Comparison of ENCODE assay signal across 17 cellular contexts in genomic region chr12:96522283-96522682, GRCh38. TPM values are rescaled to one million over a fixed set of nuclear protein-coding genes. Genes with fewer than 3 reads are reported as not detected.
DNase-seq lines count a peak whose midpoint lies in the region; ATAC-seq and TF ChIP-seq lines count a peak whose summit lies in the region.
"Had no signal": no experiment of that assay in that cellular context is flagged by ENCODE, and none has a peak within 500 bp of the region (broad histone marks: within the 10 kb centered on the region; RNA-seq: fewer than 3 reads in every experiment).

No MANE protein-coding gene starts in this region.

- H3K27me3 ChIP-seq in HUES6 (ENCODE audit: control insufficient read depth, insufficient read depth, low read length) = no peaks in the 10 kb centered on the region

- no peak for TF ChIP-seq CTCF in WTC11 (IDR thresholded peaks at IDR 0.05)

- no peaks in the 10 kb centered on the region for H3K36me3 Mint-ChIP-seq in WTC11
- no peaks in the 10 kb centered on the region for H3K36me3 Mint-ChIP-seq in natural killer cell treated with Interleukin-12 subunit alpha and Interleukin-12 subunit beta and Interleukin-15 and Interleukin-18, amount 100 ng/mL, for 72 hours

- no peak overlapping the region for H3K4me3 ChIP-seq in HUES6 (ENCODE audit: low read depth, low read length)
- H3K4me3 ChIP-seq: GM23248 had no signal

- H3K4me1 Mint-ChIP-seq in WTC11 = peaks cover 21% of the 10 kb centered on the region
- peaks cover 3 to 12% of the 10 kb centered on the region in 2 donors for H3K4me1 Mint-ChIP-seq in natural killer cell treated with Interleukin-12 subunit alpha and Interleukin-12 subunit beta and Interleukin-15 and Interleukin-18, amount 100 ng/mL, for 72 hours (ENCODE audit: low read depth in 2 of 2)

- peak; percentile 46 for DNase-seq in DMS79 (lab: John Stamatoyannopoulos, UW)
- DNase-seq in WTC11 (ENCODE audit: low spot score) = no peak
- DNase-seq in iPS-NIHi7 (ENCODE audit: extremely low spot score) = peak; percentile 22
- no peak for DNase-seq in natural killer cell treated with Interleukin-12 subunit alpha and Interleukin-12 subunit beta and Interleukin-15 and Interleukin-18, amount 100 ng/mL, for 72 hours (ENCODE audit: low spot score)
- DNase-seq in NCI-H748 (lab: John Stamatoyannopoulos, UW; ENCODE audit: unreplicated experiment) = no peak
- DNase-seq: C1 segment of cervical spinal cord, GM23248, NCI-H1105 treated with DMSO at 0.1 percent for 48 hours, NCI-H2029 treated with DMSO at 0.1 percent for 48 hours, NCI-H226, NCI-H526 treated with DMSO at 0.1 percent for 48 hours, SK-N-SH had no signal

- H3K27ac ChIP-seq in HUES6 (ENCODE audit: low read depth, low read length) = peak overlapping the region; percentile 7; the same call in 1 of the 2 replicates
- H3K27ac ChIP-seq: GM23248 had no signal

- H3K4me3 Mint-ChIP-seq in WTC11 = 0 out of 2 replicates have a peak overlapping the region, but pooled peaks have one; percentile 8
- no peak overlapping the region for H3K4me3 Mint-ChIP-seq in natural killer cell treated with Interleukin-12 subunit alpha and Interleukin-12 subunit beta and Interleukin-15 and Interleukin-18, amount 100 ng/mL, for 72 hours
- H3K4me3 Mint-ChIP-seq: T-helper 1 cell treated with Interleukin-12 subunit alpha and Interleukin-12 subunit beta and Interleukin-4 antibody, amounts not matched to agents 30 μg/mL and 1 μg/mL, for 36 hours had no signal

- no peak overlapping the region for H3K9ac ChIP-seq in HUES6 (ENCODE audit: low read length)
- H3K9ac ChIP-seq: GM23248, SK-N-SH had no signal

- no peaks in the 10 kb centered on the region for H3K27me3 Mint-ChIP-seq in WTC11 (ENCODE audit: low read depth)
- peaks cover 0 to 6% of the 10 kb centered on the region in 2 donors for H3K27me3 Mint-ChIP-seq in natural killer cell treated with Interleukin-12 subunit alpha and Interleukin-12 subunit beta and Interleukin-15 and Interleukin-18, amount 100 ng/mL, for 72 hours

- CTCF ChIA-PET in WTC11 (lab: Charles Lee) = interaction anchor here (0.9 to 1.5 kb wide), 5 partner anchors 33 to 314 kb away, joined by 3 to 5 read pairs (median 3); partner anchors contain the start of gene CFAP54

- H3K9me3 Mint-ChIP-seq in WTC11 = no peaks in the 10 kb centered on the region
- H3K9me3 Mint-ChIP-seq in natural killer cell treated with Interleukin-12 subunit alpha and Interleukin-12 subunit beta and Interleukin-15 and Interleukin-18, amount 100 ng/mL, for 72 hours = no peaks in the 10 kb centered on the region

- H3K27ac Mint-ChIP-seq in WTC11 = peak overlapping the region; percentile 87
- no peak overlapping the region for H3K27ac Mint-ChIP-seq in natural killer cell treated with Interleukin-12 subunit alpha and Interleukin-12 subunit beta and Interleukin-15 and Interleukin-18, amount 100 ng/mL, for 72 hours
- H3K27ac Mint-ChIP-seq: T-helper 1 cell treated with Interleukin-12 subunit alpha and Interleukin-12 subunit beta and Interleukin-4 antibody, amounts not matched to agents 30 μg/mL and 1 μg/mL, for 36 hours had no signal

- H3K36me3 ChIP-seq in HUES6 (ENCODE audit: control insufficient read depth, insufficient read depth, low read length) = no peaks in the 10 kb centered on the region

- H3K9me3 ChIP-seq in HUES6 (ENCODE audit: control insufficient read depth, insufficient read depth, low read depth, low read length) = no peaks in the 10 kb centered on the region
- H3K9me3 ChIP-seq: SK-N-SH had no signal

- ATAC-seq in WTC11 (peak; percentile 99), GM19397 (IDR thresholded peaks at IDR 0.05; ENCODE audit: unreplicated experiment) (no peak), GM19452 (IDR thresholded peaks at IDR 0.05; ENCODE audit: unreplicated experiment) (no peak)
- ATAC-seq in natural killer cell treated with Interleukin-12 subunit alpha and Interleukin-12 subunit beta and Interleukin-15 and Interleukin-18, amount 100 ng/mL, for 72 hours = no peak
- ATAC-seq: Right ventricle myocardium inferior had no signal

- POLR2A ChIA-PET in WTC11 (lab: Charles Lee) = interaction anchor here (0.5 kb wide), 1 partner anchor 306 kb away, joined by 3 read pairs; no protein-coding TSS in a partner anchor

- peaks cover 17% of the 10 kb centered on the region for H3K4me1 ChIP-seq in HUES6 (ENCODE audit: control insufficient read depth, insufficient read depth, low read length)

TF ChIP-seq in WTC11, 78 proteins besides CTCF, POLR2A, EP300 and RAD21:
- TF ChIP-seq ZNF317 (CRISPR knock-in tag; IDR thresholded peaks at IDR 0.05; ENCODE audit: borderline replicate concordance, low read depth) (no peak), HMGA2 (CRISPR knock-in tag; IDR thresholded peaks at IDR 0.05) (no peak), ERG (CRISPR knock-in tag; IDR thresholded peaks at IDR 0.05) (no peak), TP53 (CRISPR knock-in tag; IDR thresholded peaks at IDR 0.05) (no peak), SOX15 (CRISPR knock-in tag; IDR thresholded peaks at IDR 0.05) (no peak), PRDM15 (CRISPR knock-in tag; IDR thresholded peaks at IDR 0.05) (no peak), E2F1 (CRISPR knock-in tag; IDR thresholded peaks at IDR 0.05) (no peak), NFATC4 (CRISPR knock-in tag; IDR thresholded peaks at IDR 0.05) (no peak)

RNA-seq across cellular contexts. Expression of gene CFAP54, which starts 32.9 kb away (rescaled TPM):
- total RNA-seq in WTC11 (2021) = 0.09 to 0.34 TPM (median 0.32 TPM) in 3 replicates
- total RNA-seq in natural killer cell treated with Interleukin-12 subunit alpha and Interleukin-12 subunit beta and Interleukin-15 and Interleukin-18, amount 100 ng/mL, for 72 hours = under 1 TPM; 0.14 to 0.50 TPM

Comparison
In these comparisons a context has a peak if more than half of its experiments do, and no peak if none do; other contexts are left out.
1. DNase-seq: peak in DMS79 (single experiment) and iPS-NIHi7 (single experiment); none in WTC11 (single experiment), natural killer cell treated with Interleukin-12 subunit alpha and Interleukin-12 subunit beta and Interleukin-15 and Interleukin-18, amount 100 ng/mL, for 72 hours (single experiment) and NCI-H748 (single experiment).